Comparison of ENCODE assay signal across 24 cellular contexts in the genomic region with DNA sequence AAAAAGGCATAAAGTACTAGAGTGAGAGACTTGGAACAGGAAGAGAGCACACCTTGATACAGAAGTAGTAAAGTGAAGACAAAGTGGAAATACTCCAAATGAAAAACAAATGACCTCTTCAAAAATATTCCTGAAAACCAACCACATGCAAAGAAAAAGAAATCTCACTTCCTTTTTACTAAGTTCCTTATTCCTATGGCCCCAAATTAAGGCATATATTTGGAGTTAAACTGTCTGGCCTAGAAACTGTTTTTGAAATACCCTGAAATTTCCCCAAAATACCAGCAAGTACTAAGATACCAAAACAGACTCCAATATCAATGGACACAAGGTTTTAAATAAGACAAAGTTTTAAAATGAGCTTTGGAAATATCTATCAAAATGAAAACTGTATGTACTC. TPM values are rescaled to one million over a fixed set of nuclear protein-coding genes. Genes with fewer than 3 reads are reported as not detected.
DNase-seq lines count a peak whose midpoint lies in the region; ATAC-seq and TF ChIP-seq lines count a peak whose summit lies in the region.
"Had no signal": no experiment of that assay in that cellular context is flagged by ENCODE, and none has a peak within 500 bp of the region (broad histone marks: within the 10 kb centered on the region; RNA-seq: fewer than 3 reads in every experiment).

No MANE protein-coding gene starts in this region.

- intact Hi-C loops in cardiac septum (cut with DNase I) = no loop called here

- H3K27me3 Mint-ChIP-seq in GM23338 (ENCODE audit: insufficient read depth, low read depth, poor library complexity) (no peaks in the 10 kb centered on the region), T-cell (no peaks in the 10 kb centered on the region)

- H3K79me2 ChIP-seq in GM23338 (replicated peaks; ENCODE audit: insufficient read depth) = no peaks in the 10 kb centered on the region; the same call in 1 of the 2 replicates

- H3K4me2 ChIP-seq in GM23338 = no peak overlapping the region

- H3K27ac ChIP-seq in GM23338 (ENCODE audit: low read depth) (no peak overlapping the region), neutrophil (peak overlapping the region; percentile 44)
- H3K27ac ChIP-seq: dorsolateral prefrontal cortex, foreskin keratinocyte, prostate gland, SK-N-MC, stomach, upper lobe of right lung had no signal

- H3K4me3 ChIP-seq in GM23338 = no peak overlapping the region
- no peak overlapping the region for H3K4me3 ChIP-seq in neutrophil (ENCODE audit: low read depth in 1 of 2, low read length in 1 of 2)
- H3K4me3 ChIP-seq: dorsolateral prefrontal cortex, prostate gland, SK-N-MC, stomach, upper lobe of right lung had no signal

- no peak overlapping the region for H3K4me3 Mint-ChIP-seq in GM23338
- no peak overlapping the region for H3K4me3 Mint-ChIP-seq in T-cell
- H3K4me3 Mint-ChIP-seq: nephron progenitor cell had no signal

- H3K9me3 ChIP-seq in neutrophil = no peaks in the 10 kb centered on the region
- H3K9me3 ChIP-seq: prostate gland, stomach, upper lobe of right lung had no signal

- DNase-seq in SKM-1 treated with dmso at 0.1 percent for 144 hours (lab: John Stamatoyannopoulos, UW; ENCODE audit: unreplicated experiment) (peak; percentile 7), SKM-1 (lab: John Stamatoyannopoulos, UW; ENCODE audit: unreplicated experiment) (no peak), GM23338 (ENCODE audit: low spot score) (no peak), T-cell (no peak), cardiac septum (ENCODE audit: low spot score) (no peak), NCI-H524 treated with DMSO at 0.1 percent for 48 hours (lab: John Stamatoyannopoulos, UW) (no peak), GM13976 (ENCODE audit: low spot score) (no peak)
- DNase-seq: DMS53; dorsolateral prefrontal cortex; hypothalamus; kidney; mesenchymal stem cell; NCI-H1048; NCI-H2029; NCI-H526; nephron progenitor cell; stimulated activated CD4-positive, alpha-beta T cell treated with anti-CD3 and anti-CD28 coated beads, Interleukin-2, amount 100 ng/mL, for 48 hours; stomach; upper lobe of right lung had no signal

- H3K27ac Mint-ChIP-seq in GM23338 (peak overlapping the region; percentile 45), T-cell (peak overlapping the region; percentile 53 to 62)
- H3K27ac Mint-ChIP-seq: nephron progenitor cell had no signal

- POLR2A ChIA-PET in T-cell (lab: Charles Lee) = no interaction called here

- H3K4me1 Mint-ChIP-seq in GM23338 (peaks cover 16% of the 10 kb centered on the region; the same call in 2 of the 3 replicates), T-cell (peaks cover 27 to 36% (median 30%) of the 10 kb centered on the region in 3 donors)

- no peak overlapping the region for H2AFZ ChIP-seq in GM23338

- H3K4me1 ChIP-seq in GM23338 (ENCODE audit: insufficient read depth) = peaks cover 21% of the 10 kb centered on the region
- peaks cover 4 to 6% of the 10 kb centered on the region in 2 experiments for H3K4me1 ChIP-seq in neutrophil (ENCODE audit: control insufficient read depth in 1 of 2, insufficient read depth in 1 of 2, low read depth in 1 of 2, low read length in 1 of 2)
- H3K4me1 ChIP-seq: prostate gland had no signal

- H3F3A ChIP-seq in GM23338 (replicated peaks; ENCODE audit: low read depth) = no peaks in the 10 kb centered on the region

- in situ Hi-C loops in GM13976 (cut with MboI; ENCODE audit: low sequenced_read_pairs, unreplicated experiment) = no loop called here

- H3K27me3 ChIP-seq in GM23338 (ENCODE audit: insufficient read depth) (no peaks in the 10 kb centered on the region), neutrophil (no peaks in the 10 kb centered on the region)
- H3K27me3 ChIP-seq: dorsolateral prefrontal cortex, foreskin keratinocyte, stomach, upper lobe of right lung had no signal

- TF ChIP-seq CTCF in GM23338 (conservative IDR thresholded peaks at IDR 0.05; ENCODE audit: low read depth in 2 of 2) = no peak
- TF ChIP-seq CTCF in neutrophil (IDR thresholded peaks at IDR 0.05) = no peak
- no peak for TF ChIP-seq CTCF in GM13976 (IDR thresholded peaks at IDR 0.05; ENCODE audit: borderline replicate concordance, control extremely low read depth, extremely low read depth, insufficient read depth, missing control alignments)

- no peaks in the 10 kb centered on the region for H3K36me3 ChIP-seq in GM23338 (ENCODE audit: insufficient read depth)
- H3K36me3 ChIP-seq in neutrophil = peaks cover 22% of the 10 kb centered on the region
- H3K36me3 ChIP-seq: prostate gland had no signal

- no peaks in the 10 kb centered on the region for H3K9me2 ChIP-seq in GM23338 (ENCODE audit: insufficient read depth)

- H3K36me3 Mint-ChIP-seq in GM23338 (ENCODE audit: low read depth) (peaks cover 5% of the 10 kb centered on the region; the same call in 1 of the 3 replicates), T-cell (peaks cover 36% of the 10 kb centered on the region)

- CTCF ChIA-PET in T-cell (lab: Charles Lee) = no interaction called here

- ATAC-seq in GM23338 (no peak), T-cell (replicated peaks in 1 of 4) (no peak)
- ATAC-seq: Panc1, upper lobe of right lung had no signal

- H4K20me1 ChIP-seq in GM23338 (replicated peaks; ENCODE audit: insufficient read depth) = no peaks in the 10 kb centered on the region

- no peaks in the 10 kb centered on the region for H3K9me3 Mint-ChIP-seq in GM23338
- H3K9me3 Mint-ChIP-seq in T-cell = peaks cover 0 to 4% (median 0%) of the 10 kb centered on the region in 3 donors
- H3K9me3 Mint-ChIP-seq: nephron progenitor cell had no signal

TF ChIP-seq in GM23338, 12 proteins besides CTCF, POLR2A, EP300 and RAD21 (continues in another document):
- TF ChIP-seq STAT1 (IDR thresholded peaks at IDR 0.05; ENCODE audit: unreplicated experiment) (no peak), EZH2phosphoT487 (IDR thresholded peaks at IDR 0.05; ENCODE audit: unreplicated experiment) (no peak), JUNB (IDR thresholded peaks at IDR 0.05; ENCODE audit: unreplicated experiment) (no peak), NANOG (IDR thresholded peaks at IDR 0.05; ENCODE audit: borderline replicate concordance) (no peak), CREB1 (CRISPR knock-in tag; IDR thresholded peaks at IDR 0.05; ENCODE audit: low read depth) (no peak), POLR2AphosphoS5 (IDR thresholded peaks at IDR 0.05; ENCODE audit: low read depth) (no peak), EZH2 (IDR thresholded peaks at IDR 0.05; ENCODE audit: low read depth, unreplicated experiment) (no peak), ZNF331 (CRISPR knock-in tag; IDR thresholded peaks at IDR 0.05; ENCODE audit: low read depth) (no peak), ZNF114 (CRISPR knock-in tag; IDR thresholded peaks at IDR 0.05) (no peak)
- TF ChIP-seq, protein P1, sequence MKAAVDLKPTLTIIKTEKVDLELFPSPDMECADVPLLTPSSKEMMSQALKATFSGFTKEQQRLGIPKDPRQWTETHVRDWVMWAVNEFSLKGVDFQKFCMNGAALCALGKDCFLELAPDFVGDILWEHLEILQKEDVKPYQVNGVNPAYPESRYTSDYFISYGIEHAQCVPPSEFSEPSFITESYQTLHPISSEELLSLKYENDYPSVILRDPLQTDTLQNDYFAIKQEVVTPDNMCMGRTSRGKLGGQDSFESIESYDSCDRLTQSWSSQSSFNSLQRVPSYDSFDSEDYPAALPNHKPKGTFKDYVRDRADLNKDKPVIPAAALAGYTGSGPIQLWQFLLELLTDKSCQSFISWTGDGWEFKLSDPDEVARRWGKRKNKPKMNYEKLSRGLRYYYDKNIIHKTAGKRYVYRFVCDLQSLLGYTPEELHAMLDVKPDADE (IDR thresholded peaks at IDR 0.05) = no peak
- TF ChIP-seq, protein P2, sequence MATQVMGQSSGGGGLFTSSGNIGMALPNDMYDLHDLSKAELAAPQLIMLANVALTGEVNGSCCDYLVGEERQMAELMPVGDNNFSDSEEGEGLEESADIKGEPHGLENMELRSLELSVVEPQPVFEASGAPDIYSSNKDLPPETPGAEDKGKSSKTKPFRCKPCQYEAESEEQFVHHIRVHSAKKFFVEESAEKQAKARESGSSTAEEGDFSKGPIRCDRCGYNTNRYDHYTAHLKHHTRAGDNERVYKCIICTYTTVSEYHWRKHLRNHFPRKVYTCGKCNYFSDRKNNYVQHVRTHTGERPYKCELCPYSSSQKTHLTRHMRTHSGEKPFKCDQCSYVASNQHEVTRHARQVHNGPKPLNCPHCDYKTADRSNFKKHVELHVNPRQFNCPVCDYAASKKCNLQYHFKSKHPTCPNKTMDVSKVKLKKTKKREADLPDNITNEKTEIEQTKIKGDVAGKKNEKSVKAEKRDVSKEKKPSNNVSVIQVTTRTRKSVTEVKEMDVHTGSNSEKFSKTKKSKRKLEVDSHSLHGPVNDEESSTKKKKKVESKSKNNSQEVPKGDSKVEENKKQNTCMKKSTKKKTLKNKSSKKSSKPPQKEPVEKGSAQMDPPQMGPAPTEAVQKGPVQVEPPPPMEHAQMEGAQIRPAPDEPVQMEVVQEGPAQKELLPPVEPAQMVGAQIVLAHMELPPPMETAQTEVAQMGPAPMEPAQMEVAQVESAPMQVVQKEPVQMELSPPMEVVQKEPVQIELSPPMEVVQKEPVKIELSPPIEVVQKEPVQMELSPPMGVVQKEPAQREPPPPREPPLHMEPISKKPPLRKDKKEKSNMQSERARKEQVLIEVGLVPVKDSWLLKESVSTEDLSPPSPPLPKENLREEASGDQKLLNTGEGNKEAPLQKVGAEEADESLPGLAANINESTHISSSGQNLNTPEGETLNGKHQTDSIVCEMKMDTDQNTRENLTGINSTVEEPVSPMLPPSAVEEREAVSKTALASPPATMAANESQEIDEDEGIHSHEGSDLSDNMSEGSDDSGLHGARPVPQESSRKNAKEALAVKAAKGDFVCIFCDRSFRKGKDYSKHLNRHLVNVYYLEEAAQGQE (IDR thresholded peaks at IDR 0.05; ENCODE audit: unreplicated experiment) = no peak

RNA-seq across cellular contexts. Expression of a gene that starts 58.2 kb away (rescaled TPM):
- total RNA-seq in GM23338 (2014; rRNA removed; shearing (Covaris generic)) = 12.3 and 13.9 TPM in 2 replicates
- polyA plus RNA-seq in GM23338 (2016; fragmentation: Nextera tagmentation; extraction: Ambion mirVana) = 14.4 and 16.9 TPM in 2 replicates
- total RNA-seq in T-cell (10 to 100 TPM; 46.5 to 50.6 (median 50.4) TPM), cardiac septum (44.2 TPM)
